1 cellular context compared by ENCODE assay signal in genomic region chr3:158683216-158683975, GRCh38.
TF ChIP-seq lines count a peak whose summit lies in the region.

No MANE protein-coding gene starts in this region.

TF ChIP-seq in HepG2, 621 proteins besides CTCF, POLR2A, EP300 and RAD21:
- no peak for TF ChIP-seq ZFX (CRISPR knock-in tag; IDR thresholded peaks at IDR 0.05; ENCODE audit: low read depth)
- TF ChIP-seq MAFF (IDR thresholded peaks at IDR 0.05; ENCODE audit: low read depth, low read length), result peak; percentile 77
- peak; percentile 63 to 88 for TF ChIP-seq MAFK (conservative IDR thresholded peaks at IDR 0.05 in 1 of 2, IDR thresholded peaks at IDR 0.05 in 1 of 2; ENCODE audit: low read length in 2 of 2)
- TF ChIP-seq HNF4A (CRISPR knock-in tag; IDR thresholded peaks at IDR 0.05), result no peak
- no peak for TF ChIP-seq FOXO4 (CRISPR knock-in tag; conservative IDR thresholded peaks at IDR 0.05)
